8 cellular contexts compared by ENCODE assay signal in genomic region chr20:62887147-62887859, GRCh38. TPM values are rescaled to one million over a fixed set of nuclear protein-coding genes. Genes with fewer than 3 reads are reported as not detected.
A peak's percentile ranks its signal among the peaks of the same experiment; 100 is the strongest.
DNase-seq lines count a peak whose midpoint lies in the region; ATAC-seq and TF ChIP-seq lines count a peak whose summit lies in the region.

No MANE protein-coding gene starts in this region.

- TF ChIP-seq CTCF in chondrocyte (IDR thresholded peaks at IDR 0.05), result peak; percentile 56
- no peak for TF ChIP-seq CTCF in omental fat pad (IDR thresholded peaks at IDR 0.05)

- peak overlapping the region; percentile 91 for H3K27ac Mint-ChIP-seq in chondrocyte (ENCODE audit: unreplicated experiment)

- peaks cover 29% of the 10 kb centered on the region for H3K36me3 Mint-ChIP-seq in chondrocyte (ENCODE audit: low read depth)

- no peak overlapping the region for H3K4me3 ChIP-seq in Karpas-422 (ENCODE audit: low read length)

- H3K4me1 ChIP-seq in Karpas-422 (ENCODE audit: low read length), result no peaks in the 10 kb centered on the region

- no peaks in the 10 kb centered on the region for H3K27me3 ChIP-seq in Karpas-422 (ENCODE audit: low read length)

- no peaks in the 10 kb centered on the region for H3K27me3 Mint-ChIP-seq in chondrocyte (ENCODE audit: low read depth)

- H3K9me3 ChIP-seq in Karpas-422 (ENCODE audit: low read length), result no peaks in the 10 kb centered on the region

- H3K36me3 ChIP-seq in Karpas-422 (ENCODE audit: insufficient read depth, low read length), result peaks cover 44% of the 10 kb centered on the region; the same call in 1 of the 2 replicates

- H2AFZ ChIP-seq in Karpas-422 (ENCODE audit: low read length), result no peak overlapping the region

- H3K27ac ChIP-seq in Karpas-422 (ENCODE audit: low read length), result no peak overlapping the region

- H3K9ac ChIP-seq in Karpas-422 (ENCODE audit: low read length), result no peak overlapping the region

- no peak for ATAC-seq in omental fat pad (ENCODE audit: low FRiP score)

- no peaks in the 10 kb centered on the region for H3K79me2 ChIP-seq in Karpas-422 (ENCODE audit: low read length)

- peak overlapping the region; percentile 6 for H3K4me3 Mint-ChIP-seq in chondrocyte (ENCODE audit: unreplicated experiment)

- H3K4me2 ChIP-seq in Karpas-422 (ENCODE audit: low read depth, low read length, poor library complexity, severe bottlenecking), result no peak overlapping the region

- H3K4me1 Mint-ChIP-seq in chondrocyte (ENCODE audit: low read depth), result peaks cover 20% of the 10 kb centered on the region

- H3K9me2 ChIP-seq in Karpas-422 (replicated peaks; ENCODE audit: insufficient read depth, low read length), result no peaks in the 10 kb centered on the region

- peak; percentile 60 for DNase-seq in activated CD4-positive, alpha-beta T cell treated with anti-CD3 and anti-CD28 coated beads for 48 hours
- DNase-seq in activated CD4-positive, alpha-beta T cell treated with anti-CD3 and anti-CD28 coated beads for 1 hour, result no peak
- DNase-seq in RPMI7951 (ENCODE audit: low read depth) (peak; percentile 98), chondrocyte (ENCODE audit: low spot score) (peak; percentile 89), non-pigmented ciliary epithelial cell (ENCODE audit: low read depth) (peak; percentile 84), omental fat pad (ENCODE audit: low spot score) (no peak), Karpas-422 (no peak)
- DNase-seq in activated CD8-positive, alpha-beta memory T cell treated with anti-CD3 and anti-CD28 coated beads, Interleukin-2, amount 50 U/mL, for 4 hours, result no peak

- no peaks in the 10 kb centered on the region for H3K9me3 Mint-ChIP-seq in chondrocyte (ENCODE audit: low read depth)

- no peaks in the 10 kb centered on the region for H4K20me1 ChIP-seq in Karpas-422 (ENCODE audit: insufficient read depth, low read depth, low read length)

RNA-seq across cellular contexts. Expression of gene TCFL5, which starts 25.7 kb away (rescaled TPM):
- 13.7 and 16.2 TPM in 2 replicates for total RNA-seq in RPMI7951 (2014; rRNA removed; shearing (Covaris generic))
- total RNA-seq in chondrocyte (12.7 to 20.0 TPM (median 13.0 TPM) in 3 replicates), omental fat pad (1 to 10 TPM; 6.1 to 7.7 (median 6.3) TPM)
- 11.3 and 11.5 TPM in 2 replicates for total RNA-seq in Karpas-422 (2014; rRNA removed; shearing (Covaris generic); ENCODE audit: low replicate concordance)

RNA-seq across cellular contexts. Expression of gene DIDO1, which starts 39.0 kb away (rescaled TPM):
- 30.0 and 32.1 TPM in 2 replicates for total RNA-seq in RPMI7951 (2014; rRNA removed; shearing (Covaris generic))
- total RNA-seq in chondrocyte (41.6 to 53.8 TPM (median 42.5 TPM) in 3 replicates), omental fat pad (10 to 100 TPM; 40.6 to 64.4 (median 54.1) TPM)
- total RNA-seq in Karpas-422 (2014; rRNA removed; shearing (Covaris generic); ENCODE audit: low replicate concordance), result 35.4 and 43.4 TPM in 2 replicates

RNA-seq across cellular contexts. Expression of gene GID8, which starts 50.6 kb away (rescaled TPM):
- total RNA-seq in RPMI7951 (2014; rRNA removed; shearing (Covaris generic)), result 25.4 and 29.4 TPM in 2 replicates
- total RNA-seq in chondrocyte (26.3 to 30.7 TPM (median 29.7 TPM) in 3 replicates), omental fat pad (10 to 100 TPM; 21.7 to 33.4 (median 25.5) TPM)
- total RNA-seq in Karpas-422 (2014; rRNA removed; shearing (Covaris generic); ENCODE audit: low replicate concordance), result 31.3 and 48.2 TPM in 2 replicates

Comparison
In these comparisons a context has a peak if more than half of its experiments do, and no peak if none do; other contexts are left out.
1. DNase-seq: peak in activated CD4-positive, alpha-beta T cell treated with anti-CD3 and anti-CD28 coated beads for 48 hours (single experiment), RPMI7951 (single experiment), chondrocyte (single experiment) and non-pigmented ciliary epithelial cell (single experiment); none in activated CD4-positive, alpha-beta T cell treated with anti-CD3 and anti-CD28 coated beads for 1 hour (single experiment), omental fat pad (single experiment), Karpas-422 (single experiment) and activated CD8-positive, alpha-beta memory T cell treated with anti-CD3 and anti-CD28 coated beads, Interleukin-2, amount 50 U/mL, for 4 hours (single experiment).